25 cellular contexts compared by ENCODE assay signal in genomic region chr15:65521355-65521754, GRCh38. TPM values are rescaled to one million over a fixed set of nuclear protein-coding genes. Genes with fewer than 3 reads are reported as not detected.
DNase-seq lines count a peak whose midpoint lies in the region; ATAC-seq, FAIRE-seq and TF ChIP-seq lines count a peak whose summit lies in the region.
"Had no signal": no experiment of that assay in that cellular context is flagged by ENCODE, and none has a peak within 500 bp of the region (broad histone marks: within the 10 kb centered on the region; RNA-seq: fewer than 3 reads in every experiment).

No MANE protein-coding gene starts in this region.

- TF ChIP-seq EP300 in A549 (IDR thresholded peaks at IDR 0.05) (no peak), K562 (IDR thresholded peaks at IDR 0.05; ENCODE audit: low read length) (no peak)

- POLR2A ChIA-PET in A549 (lab: Yijun Ruan, JAX): no interaction called here
- POLR2A ChIA-PET in K562 (lab: Yijun Ruan, JAX): no interaction called here

- no peak overlapping the region for H2BK12ac ChIP-seq in trophoblast cell (ENCODE audit: low read length)

- no peak overlapping the region for H2BK15ac ChIP-seq in mesendoderm (replicated peaks; ENCODE audit: low read depth)

- H3K23ac ChIP-seq in mesendoderm (ENCODE audit: low read length) (no peak overlapping the region), trophoblast cell (ENCODE audit: low read length) (no peak overlapping the region)

- H3K9ac ChIP-seq in K562 (ENCODE audit: insufficient read depth in 1 of 2, low read depth in 2 of 2, low read length in 2 of 2) (no peak overlapping the region), mesendoderm (ENCODE audit: low read length) (no peak overlapping the region), trophoblast cell (ENCODE audit: low read length) (no peak overlapping the region)
- H3K9ac ChIP-seq: BLaER1 treated with 17β-estradiol and CSF1 and Interleukin-3, amounts not matched to agents 10 nM and 100 nM had no signal

- no peaks in the 10 kb centered on the region for H3K36me3 ChIP-seq in K562 (ENCODE audit: control insufficient read depth, insufficient read depth, low read length)
- H3K36me3 ChIP-seq in mesendoderm (ENCODE audit: control insufficient read depth, insufficient read depth, low read length): no peaks in the 10 kb centered on the region
- H3K36me3 ChIP-seq in trophoblast cell (ENCODE audit: control insufficient read depth in 1 of 2, insufficient read depth in 2 of 2, low read length in 2 of 2): no peaks in the 10 kb centered on the region
- H3K36me3 ChIP-seq: BLaER1 treated with 17β-estradiol and CSF1 and Interleukin-3, amounts not matched to agents 10 nM and 100 nM had no signal

- no peak overlapping the region for H4K8ac ChIP-seq in mesendoderm (ENCODE audit: low read depth, low read length)
- no peak overlapping the region for H4K8ac ChIP-seq in trophoblast cell (ENCODE audit: low read depth, low read length)

- H3K27me3 ChIP-seq in K562 (ENCODE audit: control insufficient read depth in 2 of 2, insufficient read depth in 2 of 2, low read length in 2 of 2) (no peaks in the 10 kb centered on the region), mesendoderm (ENCODE audit: insufficient read depth, low read length, poor library complexity) (no peaks in the 10 kb centered on the region), trophoblast cell (ENCODE audit: insufficient read depth, low read length) (no peaks in the 10 kb centered on the region)
- H3K27me3 ChIP-seq: BLaER1 treated with 17β-estradiol and CSF1 and Interleukin-3, amounts not matched to agents 10 nM and 100 nM had no signal

- no peak overlapping the region for H4K5ac ChIP-seq in mesendoderm (ENCODE audit: low read length)

- H4K91ac ChIP-seq in trophoblast cell (ENCODE audit: low read depth, low read length): no peak overlapping the region

- H3K4me2 ChIP-seq in A549 (no peak overlapping the region), K562 (ENCODE audit: insufficient read depth, low read length) (no peak overlapping the region), mesendoderm (ENCODE audit: low read length) (no peak overlapping the region), trophoblast cell (ENCODE audit: low read length) (no peak overlapping the region)

- no TSS peak for BruUV-seq in K562 (replicated peaks; lab: Mats Ljungman, UMichigan)

- WGBS in A549 (ENCODE audit: missing lambda C conversion rate): 79% methylated on average over 6 of the region's 6 CpGs
- 34% methylated on average over 6 of the region's 6 CpGs for WGBS in K562 (ENCODE audit: insufficient coverage, low coverage, missing lambda C conversion rate)
- no CpG with 5 or more reads among the region's 6 CpGs for WGBS in mesendoderm (ENCODE audit: extremely low coverage, insufficient coverage, low lambda C conversion rate)
- WGBS in trophoblast cell (ENCODE audit: extremely low coverage, insufficient coverage, insufficient read length): no CpG with 5 or more reads among the region's 6 CpGs

- CTCF ChIA-PET in A549 (lab: Yijun Ruan, JAX) (no interaction called here), K562 (lab: Yijun Ruan, JAX; ENCODE audit: low intra/inter-chr PET ratio) (no interaction called here)

- no peak for DNase-seq in A549 (ENCODE audit: low read depth in 1 of 2, low spot score in 1 of 2)
- peak in 40 of 76 experiments; percentile 3 to 55 (median 21) for DNase-seq in HUDEP-2 (lab: John Stamatoyannopoulos, UW; ENCODE audit: unreplicated experiment in 76 of 76)
- peak in 1 of 4 experiments; percentile 16 for DNase-seq in K562 (ENCODE audit: extremely low read depth in 1 of 4, low spot score in 3 of 4)
- DNase-seq in mesendoderm: peak; percentile 67
- DNase-seq in SW480 (ENCODE audit: low spot score): no peak
- no peak for DNase-seq in activated CD4-positive, alpha-beta T cell treated with anti-CD3 and anti-CD28 coated beads, Interleukin-2, amount 50 U/mL, for 4 hours
- DNase-seq in trophoblast cell: no peak
- DNase-seq: Caco-2; CD4-positive, alpha-beta memory T cell; DMS 273 treated with DMSO at 0.1 percent for 48 hours; DMS79; GF-D8; HCEC 1CT; NCI-H1092; NCI-H1417 treated with DMSO at 0.1 percent for 48 hours; NCI-H1694 treated with DMSO at 0.1 percent for 48 hours; NCI-H2081; NCI-H2227 treated with DMSO at 0.1 percent for 48 hours; NCI-H526 treated with DMSO at 0.1 percent for 48 hours; SHP77 had no signal

- H2AK5ac ChIP-seq in mesendoderm (ENCODE audit: low read length) (no peak overlapping the region), trophoblast cell (ENCODE audit: low read length) (no peak overlapping the region)

- H3K4ac ChIP-seq in mesendoderm (ENCODE audit: low read depth, low read length): no peak overlapping the region
- no peak overlapping the region for H3K4ac ChIP-seq in trophoblast cell (ENCODE audit: low read depth, low read length)

- no peak overlapping the region for H3K56ac ChIP-seq in mesendoderm (ENCODE audit: low read length)

- peaks cover 7% of the 10 kb centered on the region for H3K4me1 ChIP-seq in A549
- H3K4me1 ChIP-seq in K562 (replicated peaks in 1 of 2; ENCODE audit: control insufficient read depth in 2 of 2, insufficient read depth in 2 of 2, low read length in 2 of 2): peaks cover under 1 to 7% of the 10 kb centered on the region in 2 experiments; a peak in 4 of 5 replicates
- peaks cover 1% of the 10 kb centered on the region for H3K4me1 ChIP-seq in mesendoderm (ENCODE audit: control insufficient read depth, low read depth, low read length)
- H3K4me1 ChIP-seq in trophoblast cell (ENCODE audit: control insufficient read depth in 1 of 2, insufficient read depth in 2 of 2, low read length in 2 of 2): peaks cover 0 to 3% of the 10 kb centered on the region in 2 experiments

- ATAC-seq in A549: no peak
- no peak for ATAC-seq in K562
- ATAC-seq: Panc1 had no signal

- no peak overlapping the region for H3K18ac ChIP-seq in mesendoderm (ENCODE audit: low read length)
- no peak overlapping the region for H3K18ac ChIP-seq in trophoblast cell (ENCODE audit: low read length)

- TF ChIP-seq RAD21 in A549 (conservative IDR thresholded peaks at IDR 0.05 in 1 of 2, IDR thresholded peaks at IDR 0.05 in 1 of 2) (no peak), K562 (CRISPR knock-in tag; conservative IDR thresholded peaks at IDR 0.05 in 1 of 2, IDR thresholded peaks at IDR 0.05 in 1 of 2) (no peak)

- in situ Hi-C loops in K562 (cut with MboI): no loop called here

- FAIRE-seq in A549 (lab: Jason Lieb, UNC) (peak; percentile 36), K562 (lab: Jason Lieb, UNC) (no peak)
- FAIRE-seq: GM12891, H1 had no signal

- H4K20me1 ChIP-seq in K562 (replicated peaks; ENCODE audit: control insufficient read depth, insufficient read depth, low read length): 0 out of 2 replicates have a peak, but pooled peaks cover 6% of the 10 kb centered on the region

- TF ChIP-seq POLR2A in A549 (IDR thresholded peaks at IDR 0.05; ENCODE audit: low read length) (no peak), K562 (conservative IDR thresholded peaks at IDR 0.05) (no peak)

- H3K9me3 ChIP-seq in A549 (no peaks in the 10 kb centered on the region), K562 (replicated peaks; ENCODE audit: control insufficient read depth, insufficient read depth, low read depth, low read length) (no peaks in the 10 kb centered on the region), trophoblast cell (ENCODE audit: insufficient read depth, low read depth, low read length) (peaks cover 2% of the 10 kb centered on the region)
- H3K9me3 ChIP-seq: BLaER1 treated with 17β-estradiol and CSF1 and Interleukin-3, amounts not matched to agents 10 nM and 100 nM; Caco-2 had no signal

- H2AFZ ChIP-seq in K562 (ENCODE audit: low read depth, low read length): no peak overlapping the region
- H2AFZ ChIP-seq in trophoblast cell (ENCODE audit: insufficient read depth, low read length, poor library complexity): no peak overlapping the region

- H3K79me1 ChIP-seq in mesendoderm (ENCODE audit: low read length) (peaks cover 5% of the 10 kb centered on the region), trophoblast cell (ENCODE audit: low read length) (peaks cover 5% of the 10 kb centered on the region)

- no peak for TF ChIP-seq CTCF in A549 (IDR thresholded peaks at IDR 0.05)
- no peak for TF ChIP-seq CTCF in K562 (IDR thresholded peaks at IDR 0.05 in 2 of 3, conservative IDR thresholded peaks at IDR 0.05 in 1 of 3; ENCODE audit: insufficient read depth in 2 of 3, low read depth in 1 of 3, low read length in 3 of 3)

- H3K4me3 ChIP-seq in A549 (no peak overlapping the region), K562 (no peak overlapping the region), mesendoderm (ENCODE audit: low read length) (no peak overlapping the region), trophoblast cell (ENCODE audit: low read depth, low read length) (no peak overlapping the region)
- H3K4me3 ChIP-seq: BLaER1 treated with 17β-estradiol and CSF1 and Interleukin-3, amounts not matched to agents 10 nM and 100 nM had no signal

- intact Hi-C loops in K562 (cut with micrococcal nuclease): no loop called here

- H3K79me2 ChIP-seq in K562 (ENCODE audit: control insufficient read depth, insufficient read depth, low read length): peaks cover 11% of the 10 kb centered on the region
- peaks cover 6% of the 10 kb centered on the region for H3K79me2 ChIP-seq in mesendoderm (ENCODE audit: control insufficient read depth, insufficient read depth, low read length)
- H3K79me2 ChIP-seq in trophoblast cell (ENCODE audit: control insufficient read depth, insufficient read depth, low read length, poor library complexity): peaks cover 8% of the 10 kb centered on the region

- H2BK120ac ChIP-seq in mesendoderm (ENCODE audit: low read depth, low read length) (no peak overlapping the region), trophoblast cell (ENCODE audit: insufficient read depth, low read length, poor library complexity) (no peak overlapping the region)

- H2BK5ac ChIP-seq in mesendoderm (ENCODE audit: low read length) (no peak overlapping the region), trophoblast cell (ENCODE audit: low read depth, low read length, poor library complexity) (no peak overlapping the region)

- no peak overlapping the region for H4K12ac ChIP-seq in trophoblast cell (ENCODE audit: low read depth, low read length)

- no peaks in the 10 kb centered on the region for H3K9me1 ChIP-seq in K562 (ENCODE audit: control insufficient read depth, insufficient read depth, low read length)

- H3K27ac ChIP-seq in A549: no peak overlapping the region
- no peak overlapping the region for H3K27ac ChIP-seq in K562 (ENCODE audit: extremely low read depth, low read depth, low read length)
- H3K27ac ChIP-seq in mesendoderm (ENCODE audit: low read depth, low read length): no peak overlapping the region
- no peak overlapping the region for H3K27ac ChIP-seq in trophoblast cell (ENCODE audit: low read depth, low read length)
- H3K27ac ChIP-seq: BLaER1 treated with 17β-estradiol and CSF1 and Interleukin-3, amounts not matched to agents 10 nM and 100 nM; RWPE1 had no signal

- no peak overlapping the region for H3K14ac ChIP-seq in trophoblast cell (ENCODE audit: low read length)

RNA-seq across cellular contexts. Expression of gene DPP8, which starts 3.9 kb away (rescaled TPM):
- polyA plus RNA-seq in A549 (2011; rRNA removed) (41.8 and 43.3 TPM in 2 replicates), A549 (2017; fragmentation: RNase III; extraction: RNeasy Plus Mini Kit Qiagen cat#74134 plus additional on column Dnase treatment) (24.4 to 26.6 TPM (median 25.6 TPM) in 3 replicates), K562 (2011; rRNA removed) (24.6 and 25.6 TPM in 2 replicates), K562 (2014; fragmentation: Illumina TruSeq; extraction: Trizol) (14.2 and 18.4 TPM in 2 replicates), K562 (2014; fragmentation: Nextera tagmentation; extraction: Ambion mirVana) (1 to 10 TPM; 5.5 to 10.0 TPM), K562 (2014; rRNA removed) (26.8 and 27.6 TPM in 2 replicates)
- 12.6 and 13.1 TPM in 2 replicates for polyA plus RNA-seq in A549 (2012; cell fraction: cytosol; rRNA removed)
- polyA plus RNA-seq in A549 (2012; cell fraction: nucleus; rRNA removed): 7.5 and 8.9 TPM in 2 replicates
- polyA minus RNA-seq in A549 (2011; rRNA and poly(A)+ RNA removed): 28.4 and 28.6 TPM in 2 replicates
- 46.4 and 104 TPM in 2 replicates for total RNA-seq in K562 (2011; cell fraction: chromatin; rRNA removed; ENCODE audit: low replicate concordance)
- 37.0 and 41.0 TPM in 2 replicates for total RNA-seq in K562 (2011; cell fraction: nucleolus; rRNA removed)
- 51.0 and 67.6 TPM in 2 replicates for total RNA-seq in K562 (2011; cell fraction: nucleoplasm; rRNA removed)
- total RNA-seq in K562 (2014; rRNA removed) (36.7 and 42.2 TPM in 2 replicates), K562 (2014; rRNA removed; fragmentation: Illumina TruSeq; extraction: Trizol) (20.7 and 25.3 TPM in 2 replicates), K562 (2015; rRNA removed; fragmentation: Illumina TruSeq; extraction: Trizol) (17.0 and 18.3 TPM in 2 replicates), K562 (2021) (21.2 and 22.0 TPM in 2 replicates)
- 6.0 and 14.6 TPM in 2 replicates for polyA plus RNA-seq in K562 (2011; cell fraction: cytosol; rRNA removed)
- 18.8 and 24.4 TPM in 2 replicates for polyA plus RNA-seq in K562 (2011; cell fraction: nucleus; rRNA removed)
- polyA plus RNA-seq in K562 (2012): 18.2 and 20.0 TPM in 2 replicates
- 42.0 and 47.1 TPM in 2 replicates for polyA minus RNA-seq in K562 (2011; rRNA and poly(A)+ RNA removed)
- polyA minus RNA-seq in K562 (2011; cell fraction: cytosol; rRNA and poly(A)+ RNA removed): 18.7 and 19.2 TPM in 2 replicates
- 33.8 and 49.0 TPM in 2 replicates for polyA minus RNA-seq in K562 (2011; cell fraction: nucleus; rRNA and poly(A)+ RNA removed)
- 14.8 TPM for polyA plus RNA-seq in mesendoderm (2013, experiment 1 of 2)
- 13.5 TPM for polyA plus RNA-seq in mesendoderm (2013, experiment 2 of 2)
- polyA plus RNA-seq in trophoblast cell (2013): 16.9 and 17.2 TPM in 2 replicates

RNA-seq across cellular contexts. Expression of gene HACD3, which starts 8.9 kb away (rescaled TPM):
- 186 and 212 TPM in 2 replicates for polyA plus RNA-seq in A549 (2011; rRNA removed)
- polyA plus RNA-seq in A549 (2012; cell fraction: cytosol; rRNA removed): 74.2 and 83.5 TPM in 2 replicates
- 41.8 and 49.0 TPM in 2 replicates for polyA plus RNA-seq in A549 (2012; cell fraction: nucleus; rRNA removed)
- polyA plus RNA-seq in A549 (2017; fragmentation: RNase III; extraction: RNeasy Plus Mini Kit Qiagen cat#74134 plus additional on column Dnase treatment): 140 to 151 TPM (median 149 TPM) in 3 replicates
- 92.4 and 94.1 TPM in 2 replicates for polyA minus RNA-seq in A549 (2011; rRNA and poly(A)+ RNA removed)
- total RNA-seq in K562 (2011; cell fraction: chromatin; rRNA removed; ENCODE audit: low replicate concordance): 79.8 and 109 TPM in 2 replicates
- total RNA-seq in K562 (2011; cell fraction: nucleolus; rRNA removed): 76.5 and 85.5 TPM in 2 replicates
- 116 and 173 TPM in 2 replicates for total RNA-seq in K562 (2011; cell fraction: nucleoplasm; rRNA removed)
- total RNA-seq in K562 (2014; rRNA removed): 72.8 and 84.0 TPM in 2 replicates
- 108 and 112 TPM in 2 replicates for total RNA-seq in K562 (2014; rRNA removed; fragmentation: Illumina TruSeq; extraction: Trizol)
- total RNA-seq in K562 (2015; rRNA removed; fragmentation: Illumina TruSeq; extraction: Trizol): 108 and 113 TPM in 2 replicates
- 65.9 and 71.0 TPM in 2 replicates for total RNA-seq in K562 (2021)
- polyA plus RNA-seq in K562 (2011; rRNA removed): 88.4 and 117 TPM in 2 replicates
- polyA plus RNA-seq in K562 (2011; cell fraction: cytosol; rRNA removed): 44.6 and 64.9 TPM in 2 replicates
- 21.6 and 25.0 TPM in 2 replicates for polyA plus RNA-seq in K562 (2011; cell fraction: nucleus; rRNA removed)
- polyA plus RNA-seq in K562 (2012): 62.2 and 71.7 TPM in 2 replicates
- 95.2 and 108 TPM in 2 replicates for polyA plus RNA-seq in K562 (2014; fragmentation: Illumina TruSeq; extraction: Trizol)
- 10 to 100 TPM; 48.1 to 59.6 TPM for polyA plus RNA-seq in K562 (2014; fragmentation: Nextera tagmentation; extraction: Ambion mirVana)
- polyA plus RNA-seq in K562 (2014; rRNA removed): 65.0 and 75.2 TPM in 2 replicates
- 96.3 and 102 TPM in 2 replicates for polyA minus RNA-seq in K562 (2011; rRNA and poly(A)+ RNA removed)
- polyA minus RNA-seq in K562 (2011; cell fraction: cytosol; rRNA and poly(A)+ RNA removed): 43.9 and 52.8 TPM in 2 replicates
- 24.4 and 28.4 TPM in 2 replicates for polyA minus RNA-seq in K562 (2011; cell fraction: nucleus; rRNA and poly(A)+ RNA removed)
- 99.0 TPM for polyA plus RNA-seq in mesendoderm (2013, experiment 1 of 2)
- 96.5 TPM for polyA plus RNA-seq in mesendoderm (2013, experiment 2 of 2)
- polyA plus RNA-seq in trophoblast cell (2013): 132 and 133 TPM in 2 replicates

Comparison
In these comparisons a context has a peak if more than half of its experiments do, and no peak if none do; other contexts are left out.
1. DNase-seq: peak in HUDEP-2 (40 of 76) and mesendoderm (single experiment); none in A549 (0 of 2), SW480 (single experiment), activated CD4-positive, alpha-beta T cell treated with anti-CD3 and anti-CD28 coated beads, Interleukin-2, amount 50 U/mL, for 4 hours (0 of 2) and trophoblast cell (0 of 2).